ENCODE assay signal across 13 cellular contexts in the genomic region with DNA sequence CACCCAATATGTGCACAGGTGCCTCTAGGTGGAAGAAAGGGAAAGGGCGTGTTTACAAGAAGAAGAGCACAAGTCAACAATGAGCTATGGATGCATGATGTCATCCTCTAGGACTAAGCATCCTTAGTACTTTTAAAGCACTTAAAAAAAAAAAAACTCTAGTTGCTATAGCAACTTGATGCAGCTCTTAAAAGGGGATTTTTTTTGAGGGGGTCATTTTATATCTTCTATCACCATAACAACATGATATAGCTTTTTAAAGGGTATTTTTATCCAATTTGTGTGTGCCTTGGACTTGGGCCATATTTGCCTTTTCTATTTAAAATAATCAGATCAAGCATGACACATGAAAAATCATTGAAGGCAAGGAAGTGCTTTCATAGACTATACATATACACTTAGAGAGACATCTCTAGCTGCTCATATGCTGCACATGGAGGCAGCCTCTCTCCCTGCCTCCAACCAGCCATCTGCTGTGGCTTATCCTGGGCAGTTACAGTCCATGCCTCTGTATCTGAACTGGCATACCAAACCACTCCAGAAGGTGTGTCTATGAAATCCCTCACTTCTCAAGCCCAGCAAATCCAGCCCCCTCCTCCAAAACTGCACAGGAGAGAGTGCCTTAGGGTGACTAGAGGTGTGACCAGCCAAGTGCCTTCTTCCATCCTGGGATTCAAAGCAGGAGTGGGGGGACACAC. TPM values are rescaled to one million over a fixed set of nuclear protein-coding genes. Genes with fewer than 3 reads are reported as not detected.
DNase-seq lines count a peak whose midpoint lies in the region; ATAC-seq and TF ChIP-seq lines count a peak whose summit lies in the region.
"Had no signal": no experiment of that assay in that cellular context is flagged by ENCODE, and none has a peak within 500 bp of the region (broad histone marks: within the 10 kb centered on the region; RNA-seq: fewer than 3 reads in every experiment).

No MANE protein-coding gene starts in this region.

- H3K9me3 ChIP-seq in endodermal cell (ENCODE audit: control insufficient read depth, low read length) (no peaks in the 10 kb centered on the region), SJCRH30 (replicated peaks) (no peaks in the 10 kb centered on the region)
- no peaks in the 10 kb centered on the region for H3K9me3 ChIP-seq in CD8-positive, alpha-beta T cell (ENCODE audit: low read length)

- peaks cover 60% of the 10 kb centered on the region for H3K36me3 ChIP-seq in endodermal cell (ENCODE audit: control insufficient read depth, insufficient read depth, low read length)
- no peaks in the 10 kb centered on the region for H3K36me3 ChIP-seq in SJCRH30
- no peaks in the 10 kb centered on the region for H3K36me3 ChIP-seq in CD8-positive, alpha-beta T cell (ENCODE audit: insufficient read depth, low read length)

- H3K4me1 Mint-ChIP-seq in activated naive CD8-positive, alpha-beta T cell (ENCODE audit: low read depth): peaks cover 14% of the 10 kb centered on the region
- peaks cover 11% of the 10 kb centered on the region for H3K4me1 Mint-ChIP-seq in activated naive CD8-positive, alpha-beta T cell treated with anti-CD3 and anti-CD28 coated beads, Interleukin-2, amount 50 U/mL, for 24 hours
- peaks cover 52% of the 10 kb centered on the region for H3K4me1 Mint-ChIP-seq in endodermal cell
- peaks cover 16% of the 10 kb centered on the region for H3K4me1 Mint-ChIP-seq in CD8-positive, alpha-beta T cell (ENCODE audit: low read depth)

- no peak for ATAC-seq in activated naive CD8-positive, alpha-beta T cell treated with anti-CD3 and anti-CD28 coated beads, Interleukin-2, amount 50 U/mL, for 24 hours
- no peak for ATAC-seq in HG03457 (IDR thresholded peaks at IDR 0.05; ENCODE audit: unreplicated experiment)
- no peak for ATAC-seq in GM21360 (IDR thresholded peaks at IDR 0.05; ENCODE audit: unreplicated experiment)
- no peak for ATAC-seq in CD8-positive, alpha-beta T cell

- intact Hi-C loops in CD8-positive, alpha-beta T cell (cut with DNase I, micrococcal nuclease): no loop called here

- H3K27ac ChIP-seq in endodermal cell (ENCODE audit: low read depth, low read length) (no peak overlapping the region), SJCRH30 (no peak overlapping the region)
- H3K27ac ChIP-seq in CD8-positive, alpha-beta T cell (ENCODE audit: low read depth, low read length): no peak overlapping the region

- H3K36me3 Mint-ChIP-seq in activated naive CD8-positive, alpha-beta T cell: peaks cover 1% of the 10 kb centered on the region
- peaks cover 3% of the 10 kb centered on the region for H3K36me3 Mint-ChIP-seq in activated naive CD8-positive, alpha-beta T cell treated with anti-CD3 and anti-CD28 coated beads, Interleukin-2, amount 50 U/mL, for 24 hours (ENCODE audit: low read depth)
- peaks cover 61% of the 10 kb centered on the region for H3K36me3 Mint-ChIP-seq in endodermal cell (ENCODE audit: low read depth)
- H3K36me3 Mint-ChIP-seq in CD8-positive, alpha-beta T cell: no peaks in the 10 kb centered on the region

- no peak overlapping the region for H3K27ac Mint-ChIP-seq in activated naive CD8-positive, alpha-beta T cell
- H3K27ac Mint-ChIP-seq in activated naive CD8-positive, alpha-beta T cell treated with anti-CD3 and anti-CD28 coated beads, Interleukin-2, amount 50 U/mL, for 24 hours: no peak overlapping the region
- H3K27ac Mint-ChIP-seq in endodermal cell: peak overlapping the region; percentile 88
- H3K27ac Mint-ChIP-seq in CD8-positive, alpha-beta T cell: no peak overlapping the region

- peak overlapping the region; percentile 93 for H3K9ac ChIP-seq in endodermal cell (ENCODE audit: extremely low read depth, low read length, poor library complexity, severe bottlenecking)

- POLR2A ChIA-PET in CD8-positive, alpha-beta T cell (lab: Charles Lee): no interaction called here

- H3K27me3 ChIP-seq in endodermal cell (ENCODE audit: control insufficient read depth, insufficient read depth, low read length, poor library complexity, severe bottlenecking) (peaks cover 20% of the 10 kb centered on the region), SJCRH30 (peaks cover 3% of the 10 kb centered on the region)
- H3K27me3 ChIP-seq in CD8-positive, alpha-beta T cell (ENCODE audit: insufficient read depth, low read length): peaks cover 26% of the 10 kb centered on the region

- peaks cover 2% of the 10 kb centered on the region for H3K9me3 Mint-ChIP-seq in activated naive CD8-positive, alpha-beta T cell (ENCODE audit: low read depth)
- H3K9me3 Mint-ChIP-seq in activated naive CD8-positive, alpha-beta T cell treated with anti-CD3 and anti-CD28 coated beads, Interleukin-2, amount 50 U/mL, for 24 hours: no peaks in the 10 kb centered on the region
- H3K9me3 Mint-ChIP-seq in endodermal cell: no peaks in the 10 kb centered on the region
- no peaks in the 10 kb centered on the region for H3K9me3 Mint-ChIP-seq in CD8-positive, alpha-beta T cell

- H3K27me3 Mint-ChIP-seq in activated naive CD8-positive, alpha-beta T cell: peaks cover 43% of the 10 kb centered on the region
- H3K27me3 Mint-ChIP-seq in activated naive CD8-positive, alpha-beta T cell treated with anti-CD3 and anti-CD28 coated beads, Interleukin-2, amount 50 U/mL, for 24 hours: peaks cover 49% of the 10 kb centered on the region
- H3K27me3 Mint-ChIP-seq in endodermal cell (ENCODE audit: insufficient read depth): peaks cover 25% of the 10 kb centered on the region
- H3K27me3 Mint-ChIP-seq in CD8-positive, alpha-beta T cell (ENCODE audit: low read depth): peaks cover 54% of the 10 kb centered on the region

- WGBS in endodermal cell (ENCODE audit: insufficient coverage in 1 of 2, insufficient read length in 1 of 2), 2 experiments: 88% methylated on average over 1 of the region's 1 CpG; no CpG with 5 or more reads in 1 of the 2 experiments

- peaks cover 6% of the 10 kb centered on the region for H3K4me1 ChIP-seq in endodermal cell (ENCODE audit: control insufficient read depth, insufficient read depth, low read length)
- H3K4me1 ChIP-seq in SJCRH30: no peaks in the 10 kb centered on the region
- H3K4me1 ChIP-seq in CD8-positive, alpha-beta T cell (ENCODE audit: insufficient read depth, low read length): peaks cover 3% of the 10 kb centered on the region

- TF ChIP-seq CTCF in endodermal cell (conservative IDR thresholded peaks at IDR 0.05): no peak
- no peak for TF ChIP-seq CTCF in CD8-positive, alpha-beta T cell (IDR thresholded peaks at IDR 0.05)

- CTCF ChIA-PET in CD8-positive, alpha-beta T cell (lab: Charles Lee): interaction anchor here (0.6 to 1.8 kb wide), 2 partner anchors 47 to 199 kb away, joined by 3 read pairs; no protein-coding TSS in a partner anchor

- peak overlapping the region; percentile 96 for H3K4me3 ChIP-seq in endodermal cell (ENCODE audit: low read length)
- H3K4me3 ChIP-seq in SJCRH30: no peak overlapping the region
- H3K4me3 ChIP-seq in CD8-positive, alpha-beta T cell (ENCODE audit: low read depth, low read length): no peak overlapping the region

- H3K4me3 Mint-ChIP-seq in activated naive CD8-positive, alpha-beta T cell: peak overlapping the region; percentile 79
- H3K4me3 Mint-ChIP-seq in activated naive CD8-positive, alpha-beta T cell treated with anti-CD3 and anti-CD28 coated beads, Interleukin-2, amount 50 U/mL, for 24 hours: no peak overlapping the region
- H3K4me3 Mint-ChIP-seq in endodermal cell: peak overlapping the region; percentile 95
- H3K4me3 Mint-ChIP-seq in CD8-positive, alpha-beta T cell: no peak overlapping the region

- no peak for DNase-seq in activated naive CD8-positive, alpha-beta T cell treated with anti-CD3 and anti-CD28 coated beads, Interleukin-2, amount 50 U/mL, for 24 hours
- peak; percentile 83 for DNase-seq in NCI-H524 treated with DMSO at 0.1 percent for 48 hours (lab: John Stamatoyannopoulos, UW)
- DNase-seq in endodermal cell: no peak
- DNase-seq in SJCRH30: no peak
- no peak for DNase-seq in CD8-positive, alpha-beta T cell
- DNase-seq: activated CD8-positive, alpha-beta memory T cell treated with anti-CD3 and anti-CD28 coated beads for 24 hours; activated naive CD4-positive, alpha-beta T cell treated with anti-CD3 and anti-CD28 coated beads, Interleukin-2, amount 50 U/mL, for 16 hours; GDM1; T1000 had no signal

RNA-seq across cellular contexts. Expression of gene KCNK12, which starts 2.5 kb away (rescaled TPM):
- 10 to 100 TPM; 52.3 to 79.0 TPM for total RNA-seq in endodermal cell
- 16.1 TPM for polyA plus RNA-seq in endodermal cell (2013, experiment 1 of 2)
- polyA plus RNA-seq in endodermal cell (2013, experiment 2 of 2): 16.9 TPM
- total RNA-seq in SJCRH30 (2014; rRNA removed; shearing (Covaris generic)): 0.08 and 0.40 TPM in 2 replicates
- under 1 TPM; 0.25 to 0.33 TPM for total RNA-seq in CD8-positive, alpha-beta T cell
- total RNA-seq: RPMI7951 had no signal

Comparison
In these comparisons a context has a peak if more than half of its experiments do, and no peak if none do; other contexts are left out.
1. H3K4me3 Mint-ChIP-seq: peak in activated naive CD8-positive, alpha-beta T cell (single experiment) and endodermal cell (single experiment); none in activated naive CD8-positive, alpha-beta T cell treated with anti-CD3 and anti-CD28 coated beads, Interleukin-2, amount 50 U/mL, for 24 hours (single experiment) and CD8-positive, alpha-beta T cell (single experiment).
2. RNA of gene KCNK12, which starts 2.5 kb away (total RNA-seq): 52.3 to 79.0 TPM in endodermal cell; 0.08 to 0.40 TPM in SJCRH30 and 0.25 to 0.33 TPM in CD8-positive, alpha-beta T cell; every median in the first group is over 10 times any median in the second.